Comparison of ENCODE assay signal across 8 cellular contexts in the genomic region with DNA sequence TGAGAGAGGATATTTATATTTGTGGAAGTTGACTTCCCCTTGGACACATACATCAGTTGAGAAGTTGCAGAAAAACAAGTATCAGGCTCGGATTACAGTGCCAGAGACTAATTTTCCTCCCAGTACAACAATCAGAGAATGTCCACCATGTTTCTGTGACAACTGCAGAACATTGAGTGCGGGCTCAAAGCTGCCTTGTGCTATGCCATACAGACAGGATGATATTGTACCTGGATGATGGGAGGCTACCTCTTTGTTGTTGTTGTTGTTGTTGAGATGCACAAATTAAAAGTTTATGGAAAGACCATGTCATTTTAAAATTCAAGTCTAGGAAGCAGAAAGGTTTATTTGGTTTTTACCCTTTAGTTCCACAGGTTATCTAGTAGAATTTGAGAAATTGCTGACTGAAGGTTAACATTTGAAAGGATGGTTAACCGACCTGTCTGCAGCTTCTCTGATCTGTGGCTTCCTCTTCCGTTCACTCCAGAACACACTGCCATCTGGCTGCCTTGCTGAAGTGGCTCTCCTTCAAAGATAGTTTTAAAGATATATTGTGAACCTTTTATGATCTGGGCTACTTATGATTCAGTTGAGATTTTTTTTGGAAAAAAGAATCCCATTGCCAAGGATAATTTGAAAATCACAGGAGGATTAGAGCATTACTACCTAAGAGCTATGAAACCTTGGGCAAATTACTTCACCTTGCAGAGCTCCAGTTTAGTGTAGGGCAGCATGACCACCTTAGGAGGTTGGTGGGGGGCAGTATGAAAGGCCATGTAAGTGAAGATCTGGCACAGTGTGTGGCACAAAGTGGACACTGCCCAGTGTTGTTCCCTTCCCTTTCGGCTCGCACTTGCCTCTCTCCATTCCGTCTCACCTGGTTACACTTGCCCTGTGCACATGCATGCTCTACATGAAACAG. TPM values are rescaled to one million over a fixed set of nuclear protein-coding genes. Genes with fewer than 3 reads are reported as not detected.
A peak's percentile ranks its signal among the peaks of the same experiment; 100 is the strongest.
DNase-seq lines count a peak whose midpoint lies in the region; ATAC-seq and TF ChIP-seq lines count a peak whose summit lies in the region.
"Had no signal": no experiment of that assay in that cellular context is flagged by ENCODE, and none has a peak within 500 bp of the region (broad histone marks: within the 10 kb centered on the region; RNA-seq: fewer than 3 reads in every experiment).

No MANE protein-coding gene starts in this region.

- intact Hi-C loops in colonic mucosa (cut with DNase I) = no loop called here

- H3K4me1 Mint-ChIP-seq in naive thymus-derived CD8-positive, alpha-beta T cell = peaks cover 6 to 19% (median 14%) of the 10 kb centered on the region in 4 donors

- no peak for TF ChIP-seq CTCF in colonic mucosa (IDR thresholded peaks at IDR 0.05)

- H3K36me3 Mint-ChIP-seq in naive thymus-derived CD8-positive, alpha-beta T cell = no peaks in the 10 kb centered on the region

- no peaks in the 10 kb centered on the region for H3K36me3 ChIP-seq in colonic mucosa

- no peaks in the 10 kb centered on the region for H3K27me3 ChIP-seq in colonic mucosa

- H3K9me3 Mint-ChIP-seq in naive thymus-derived CD8-positive, alpha-beta T cell = no peaks in the 10 kb centered on the region

- peak in 3 of 5 experiments; percentile 13 to 91 (median 17) for DNase-seq in T-helper 2 cell
- DNase-seq in naive thymus-derived CD8-positive, alpha-beta T cell = peak in 8 of 10 donors; percentile 6 to 66 (median 40)
- DNase-seq in NCI-H748 treated with DMSO at 0.1 percent for 48 hours (lab: John Stamatoyannopoulos, UW) = no peak
- no peak for DNase-seq in HEK293T (ENCODE audit: extremely low spot score)
- no peak for DNase-seq in colonic mucosa
- DNase-seq: foreskin melanocyte had no signal

- peaks cover 0 to 2% (median 0%) of the 10 kb centered on the region in 5 donors for H3K27me3 Mint-ChIP-seq in naive thymus-derived CD8-positive, alpha-beta T cell

- H3K27ac Mint-ChIP-seq in naive thymus-derived CD8-positive, alpha-beta T cell = peak overlapping the region in 1 of 10 donors; percentile 2

- ATAC-seq in GM18870 (IDR thresholded peaks at IDR 0.05; ENCODE audit: unreplicated experiment) = peak; percentile 71
- ATAC-seq in HG02840 (IDR thresholded peaks at IDR 0.05; ENCODE audit: low FRiP score, unreplicated experiment) = peak; percentile 72
- peak; percentile 90 to 99 for ATAC-seq in naive thymus-derived CD8-positive, alpha-beta T cell

- H3K4me3 Mint-ChIP-seq in naive thymus-derived CD8-positive, alpha-beta T cell = peak overlapping the region in 4 of 10 donors; percentile 4 to 18 (median 13)

- CTCF ChIA-PET in HEK293T (lab: Yijun Ruan, JAX) = no interaction called here

- no peak overlapping the region for H3K4me3 ChIP-seq in colonic mucosa

- no peak overlapping the region for H3K9ac ChIP-seq in colonic mucosa (ENCODE audit: low read depth in 2 of 2, low read length in 2 of 2)

- POLR2A ChIA-PET in naive thymus-derived CD8-positive, alpha-beta T cell (lab: Charles Lee) = no interaction called here
- POLR2A ChIA-PET in HEK293T (lab: Yijun Ruan, JAX) = no interaction called here

- H3K27ac ChIP-seq in colonic mucosa = no peak overlapping the region

- no peaks in the 10 kb centered on the region for H3K9me3 ChIP-seq in colonic mucosa

- no peaks in the 10 kb centered on the region for H3K4me1 ChIP-seq in colonic mucosa

TF ChIP-seq in HEK293T, 16 proteins besides CTCF, POLR2A, EP300 and RAD21:
- TF ChIP-seq ARNT (IDR thresholded peaks at IDR 0.05) (no peak), CTBP1 (IDR thresholded peaks at IDR 0.05; ENCODE audit: borderline replicate concordance) (no peak), TARDBP (IDR thresholded peaks at IDR 0.05) (no peak), SUZ12 (IDR thresholded peaks at IDR 0.05) (no peak), ELF4 (IDR thresholded peaks at IDR 0.05) (no peak), HDGF (IDR thresholded peaks at IDR 0.05; ENCODE audit: borderline replicate concordance) (no peak), LEF1 (IDR thresholded peaks at IDR 0.05; ENCODE audit: borderline replicate concordance) (no peak), FOXM1 (IDR thresholded peaks at IDR 0.05; ENCODE audit: borderline replicate concordance) (no peak), ZNF384 (IDR thresholded peaks at IDR 0.05) (no peak), L3MBTL2 (conservative IDR thresholded peaks at IDR 0.05) (no peak), FOXA1 (IDR thresholded peaks at IDR 0.05) (no peak), NFRKB (IDR thresholded peaks at IDR 0.05) (no peak), SP1 (IDR thresholded peaks at IDR 0.05) (no peak), BHLHE40 (IDR thresholded peaks at IDR 0.05; ENCODE audit: borderline replicate concordance) (no peak)
- TF ChIP-seq, protein P1, sequence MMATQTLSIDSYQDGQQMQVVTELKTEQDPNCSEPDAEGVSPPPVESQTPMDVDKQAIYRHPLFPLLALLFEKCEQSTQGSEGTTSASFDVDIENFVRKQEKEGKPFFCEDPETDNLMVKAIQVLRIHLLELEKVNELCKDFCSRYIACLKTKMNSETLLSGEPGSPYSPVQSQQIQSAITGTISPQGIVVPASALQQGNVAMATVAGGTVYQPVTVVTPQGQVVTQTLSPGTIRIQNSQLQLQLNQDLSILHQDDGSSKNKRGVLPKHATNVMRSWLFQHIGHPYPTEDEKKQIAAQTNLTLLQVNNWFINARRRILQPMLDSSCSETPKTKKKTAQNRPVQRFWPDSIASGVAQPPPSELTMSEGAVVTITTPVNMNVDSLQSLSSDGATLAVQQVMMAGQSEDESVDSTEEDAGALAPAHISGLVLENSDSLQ (IDR thresholded peaks at IDR 0.05) = no peak

RNA-seq across cellular contexts. Expression of a gene that starts 15.9 kb away (rescaled TPM):
- under 1 TPM in 1 of 2 experiments, not detected in 1; 0.14 TPM for total RNA-seq in naive thymus-derived CD8-positive, alpha-beta T cell
- not detected for polyA plus RNA-seq in naive thymus-derived CD8-positive, alpha-beta T cell
- total RNA-seq in colonic mucosa = 10 to 100 TPM; 20.4 to 51.4 TPM

Comparison
In these comparisons a context has a peak if more than half of its experiments do, and no peak if none do; other contexts are left out.
1. DNase-seq: peak in T-helper 2 cell (3 of 5) and naive thymus-derived CD8-positive, alpha-beta T cell (8 of 10); none in NCI-H748 treated with DMSO at 0.1 percent for 48 hours (single experiment), HEK293T (single experiment) and colonic mucosa (single experiment).
2. RNA of a gene that starts 15.9 kb away (total RNA-seq): 20.4 to 51.4 TPM in colonic mucosa; 0.14 TPM in naive thymus-derived CD8-positive, alpha-beta T cell; every median in the first group is over 10 times any median in the second.
3. Peak in every context shown above with its lines, with median percentiles within 50 percentile points of each other: ATAC-seq.